ENCODE assay signal across 20 cellular contexts in genomic region chr19:11495481-11495880, GRCh38. TPM values are rescaled to one million over a fixed set of nuclear protein-coding genes. Genes with fewer than 3 reads are reported as not detected.
DNase-seq lines count a peak whose midpoint lies in the region; ATAC-seq and TF ChIP-seq lines count a peak whose summit lies in the region.
"Had no signal": no experiment of that assay in that cellular context is flagged by ENCODE, and none has a peak within 500 bp of the region (broad histone marks: within the 10 kb centered on the region; RNA-seq: fewer than 3 reads in every experiment).

No MANE protein-coding gene starts in this region.

- H3F3A ChIP-seq in SK-N-SH (replicated peaks; ENCODE audit: insufficient read depth), result no peaks in the 10 kb centered on the region

- H3K79me2 ChIP-seq in SK-N-SH (ENCODE audit: insufficient read depth), result no peaks in the 10 kb centered on the region

- 96% methylated on average over 5 of the region's 10 CpGs for WGBS in SK-N-SH (ENCODE audit: low lambda C conversion rate)

- TF ChIP-seq CTCF in SK-N-SH (IDR thresholded peaks at IDR 0.05), result no peak

- POLR2A ChIA-PET in SK-N-SH (lab: Yijun Ruan, JAX), result no interaction called here

- H3K4me3 ChIP-seq in SK-N-SH (ENCODE audit: low read depth in 2 of 2, low read length in 1 of 2), result no peak overlapping the region
- H3K4me3 ChIP-seq: MG63 had no signal

- no peak for TF ChIP-seq EP300 in SK-N-SH (IDR thresholded peaks at IDR 0.05; ENCODE audit: borderline replicate concordance in 1 of 2, low read depth in 1 of 2, low read length in 1 of 2)

- H3K4me2 ChIP-seq in SK-N-SH, result no peak overlapping the region

- peak; percentile 14 for DNase-seq in SK-N-SH
- DNase-seq in midbrain (lab: John Stamatoyannopoulos, UW), result peak; percentile 3
- no peak for DNase-seq in ecto neural progenitor cell (ENCODE audit: low spot score)
- DNase-seq in iPS-NIHi7 (ENCODE audit: extremely low spot score), result no peak
- DNase-seq: AML-193, DMS79, H9, HFFc6, Kasumi-1, MG63, NCI-H1048, NCI-H1417 treated with DMSO at 0.1 percent for 48 hours, NCI-H1930, NCI-H510A treated with DMSO at 0.1 percent for 48 hours, NCI-H748 treated with DMSO at 0.1 percent for 48 hours had no signal

- TF ChIP-seq RAD21 in SK-N-SH (IDR thresholded peaks at IDR 0.05; ENCODE audit: low read length), result no peak

- no peak overlapping the region for H3K9ac ChIP-seq in SK-N-SH

- no peak overlapping the region for H2AFZ ChIP-seq in SK-N-SH (ENCODE audit: low read depth)

- peaks cover 0 to 10% of the 10 kb centered on the region in 2 experiments for H3K36me3 ChIP-seq in SK-N-SH (replicated peaks in 1 of 2; ENCODE audit: control insufficient read depth in 1 of 2, insufficient read depth in 2 of 2, low read length in 1 of 2)

- no peaks in the 10 kb centered on the region for H3K27me3 ChIP-seq in SK-N-SH (ENCODE audit: insufficient read depth)
- H3K27me3 ChIP-seq: MG63 had no signal

- H3K27ac ChIP-seq in SK-N-SH (ENCODE audit: low read depth in 2 of 2, low read length in 1 of 2) (no peak overlapping the region), angular gyrus (ENCODE audit: low read depth, low read length) (peak overlapping the region; percentile 66)

- CTCF ChIA-PET in SK-N-SH (lab: Yijun Ruan, JAX), result interaction anchor here (0.7 to 5.0 kb wide), 7 partner anchors 10 to 93 kb away, joined by 3 to 57 read pairs (median 8); partner anchors contain the start of genes ELAVL3 and ZNF653

- H3K9me3 ChIP-seq in SK-N-SH, result no peaks in the 10 kb centered on the region
- H3K9me3 ChIP-seq: MG63 had no signal

- H3K4me1 ChIP-seq in SK-N-SH (ENCODE audit: control insufficient read depth in 1 of 2, insufficient read depth in 2 of 2, low read depth in 1 of 2, low read length in 1 of 2), result peaks cover 0 to 3% of the 10 kb centered on the region in 2 experiments; a peak in 1 of 4 replicates

- H3K9me2 ChIP-seq in SK-N-SH, result no peaks in the 10 kb centered on the region

- H4K20me1 ChIP-seq in SK-N-SH (ENCODE audit: insufficient read depth), result peaks cover 8% of the 10 kb centered on the region; the same call in 1 of the 2 replicates

- no peak for ATAC-seq in SK-N-SH treated with all-trans-retinoic acid at 6 μM for 48 hours
- ATAC-seq in GM18502 (IDR thresholded peaks at IDR 0.05; ENCODE audit: poor library complexity, unreplicated experiment), result no peak
- ATAC-seq: Panc1 had no signal

TF ChIP-seq in SK-N-SH, 30 proteins besides CTCF, POLR2A, EP300 and RAD21 (continues in another document):
- no peak for TF ChIP-seq FOXJ3 (CRISPR knock-in tag; IDR thresholded peaks at IDR 0.05)
- no peak for TF ChIP-seq RXRA (IDR thresholded peaks at IDR 0.05; ENCODE audit: borderline replicate concordance, low read depth)
- TF ChIP-seq MEF2A (IDR thresholded peaks at IDR 0.05; ENCODE audit: borderline replicate concordance, low read depth), result no peak
- no peak for TF ChIP-seq TCF12 (IDR thresholded peaks at IDR 0.05)
- TF ChIP-seq GATA2 (CRISPR knock-in tag; IDR thresholded peaks at IDR 0.05), result no peak
- TF ChIP-seq SIN3A (IDR thresholded peaks at IDR 0.05; ENCODE audit: borderline replicate concordance, low read depth, low read length), result no peak
- TF ChIP-seq, protein P1, sequence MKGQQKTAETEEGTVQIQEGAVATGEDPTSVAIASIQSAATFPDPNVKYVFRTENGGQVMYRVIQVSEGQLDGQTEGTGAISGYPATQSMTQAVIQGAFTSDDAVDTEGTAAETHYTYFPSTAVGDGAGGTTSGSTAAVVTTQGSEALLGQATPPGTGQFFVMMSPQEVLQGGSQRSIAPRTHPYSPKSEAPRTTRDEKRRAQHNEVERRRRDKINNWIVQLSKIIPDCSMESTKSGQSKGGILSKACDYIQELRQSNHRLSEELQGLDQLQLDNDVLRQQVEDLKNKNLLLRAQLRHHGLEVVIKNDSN (IDR thresholded peaks at IDR 0.05; ENCODE audit: borderline replicate concordance, low read depth), result no peak
- TF ChIP-seq, protein P2, sequence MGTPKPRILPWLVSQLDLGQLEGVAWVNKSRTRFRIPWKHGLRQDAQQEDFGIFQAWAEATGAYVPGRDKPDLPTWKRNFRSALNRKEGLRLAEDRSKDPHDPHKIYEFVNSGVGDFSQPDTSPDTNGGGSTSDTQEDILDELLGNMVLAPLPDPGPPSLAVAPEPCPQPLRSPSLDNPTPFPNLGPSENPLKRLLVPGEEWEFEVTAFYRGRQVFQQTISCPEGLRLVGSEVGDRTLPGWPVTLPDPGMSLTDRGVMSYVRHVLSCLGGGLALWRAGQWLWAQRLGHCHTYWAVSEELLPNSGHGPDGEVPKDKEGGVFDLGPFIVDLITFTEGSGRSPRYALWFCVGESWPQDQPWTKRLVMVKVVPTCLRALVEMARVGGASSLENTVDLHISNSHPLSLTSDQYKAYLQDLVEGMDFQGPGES (IDR thresholded peaks at IDR 0.05; ENCODE audit: low read depth, low read length), result no peak
- no peak for TF ChIP-seq NRF1 (IDR thresholded peaks at IDR 0.05; ENCODE audit: low read depth, low read length)
- no peak for TF ChIP-seq EZH2phosphoT487 (IDR thresholded peaks at IDR 0.05; ENCODE audit: borderline replicate concordance, low read depth)

TF ChIP-seq in SK-N-SH treated with all-trans-retinoic acid at 6 μM for 48 hours, 23 proteins besides CTCF, POLR2A, EP300 and RAD21 (continues in another document):
- TF ChIP-seq ARNTL (CRISPR knock-in tag; IDR thresholded peaks at IDR 0.05; ENCODE audit: borderline replicate concordance, low read depth) (no peak), CREB5 (CRISPR knock-in tag; IDR thresholded peaks at IDR 0.05; ENCODE audit: low read depth) (no peak), ZC3H10 (CRISPR knock-in tag; IDR thresholded peaks at IDR 0.05) (no peak), GLIS3 (CRISPR knock-in tag; IDR thresholded peaks at IDR 0.05) (no peak), CSDC2 (CRISPR knock-in tag; IDR thresholded peaks at IDR 0.05) (no peak), SNAI2 (CRISPR knock-in tag; IDR thresholded peaks at IDR 0.05) (no peak), ZNF8 (CRISPR knock-in tag; IDR thresholded peaks at IDR 0.05) (no peak), RARB (CRISPR knock-in tag; IDR thresholded peaks at IDR 0.05) (no peak), ZFP30 (CRISPR knock-in tag; IDR thresholded peaks at IDR 0.05) (no peak), ZNF565 (CRISPR knock-in tag; conservative IDR thresholded peaks at IDR 0.05; ENCODE audit: low read depth) (no peak), ZFP3 (CRISPR knock-in tag; IDR thresholded peaks at IDR 0.05) (no peak), POU6F1 (CRISPR knock-in tag; IDR thresholded peaks at IDR 0.05; ENCODE audit: borderline replicate concordance, low read depth) (no peak), PPARA (CRISPR knock-in tag; IDR thresholded peaks at IDR 0.05; ENCODE audit: borderline replicate concordance) (no peak), BACH2 (CRISPR knock-in tag; IDR thresholded peaks at IDR 0.05; ENCODE audit: borderline replicate concordance) (no peak)

RNA-seq across cellular contexts. Expression of gene ZNF653, which starts 10.2 kb away (rescaled TPM):
- polyA plus RNA-seq in SK-N-SH (2012; rRNA removed), result 14.5 and 14.7 TPM in 2 replicates
- polyA plus RNA-seq in SK-N-SH (2012; cell fraction: cytosol; rRNA removed), result 7.2 and 10.5 TPM in 2 replicates
- polyA plus RNA-seq in SK-N-SH (2012; cell fraction: nucleus; rRNA removed), result 41.9 and 44.2 TPM in 2 replicates

RNA-seq across cellular contexts. Expression of gene ELAVL3, which starts 14.6 kb away (rescaled TPM):
- polyA plus RNA-seq in SK-N-SH (2012; rRNA removed), result 0.48 and 0.68 TPM in 2 replicates
- polyA plus RNA-seq in SK-N-SH (2012; cell fraction: cytosol; rRNA removed), result 0.67 and 1.5 TPM in 2 replicates
- polyA plus RNA-seq in SK-N-SH (2012; cell fraction: nucleus; rRNA removed), result 1.0 and 1.6 TPM in 2 replicates
- polyA plus RNA-seq: AG04450 had no signal

RNA-seq across cellular contexts. Expression of gene ECSIT, which starts 33.5 kb away (rescaled TPM):
- 35.6 and 43.8 TPM in 2 replicates for polyA plus RNA-seq in SK-N-SH (2012; rRNA removed)
- polyA plus RNA-seq in SK-N-SH (2012; cell fraction: cytosol; rRNA removed), result 20.7 and 27.9 TPM in 2 replicates
- 72.2 and 94.5 TPM in 2 replicates for polyA plus RNA-seq in SK-N-SH (2012; cell fraction: nucleus; rRNA removed)

RNA-seq across cellular contexts. Expression of gene CNN1, which starts 43.2 kb away (rescaled TPM):
- polyA plus RNA-seq in SK-N-SH (2012; rRNA removed), result 4.6 and 6.6 TPM in 2 replicates
- 5.3 and 5.7 TPM in 2 replicates for polyA plus RNA-seq in SK-N-SH (2012; cell fraction: cytosol; rRNA removed)
- 5.1 and 5.9 TPM in 2 replicates for polyA plus RNA-seq in SK-N-SH (2012; cell fraction: nucleus; rRNA removed)

Comparison
In these comparisons a context has a peak if more than half of its experiments do, and no peak if none do; other contexts are left out.
1. DNase-seq: peak in SK-N-SH (single experiment) and midbrain (single experiment); none in ecto neural progenitor cell (single experiment) and iPS-NIHi7 (single experiment).